10 cellular contexts compared by ENCODE assay signal in the genomic region with DNA sequence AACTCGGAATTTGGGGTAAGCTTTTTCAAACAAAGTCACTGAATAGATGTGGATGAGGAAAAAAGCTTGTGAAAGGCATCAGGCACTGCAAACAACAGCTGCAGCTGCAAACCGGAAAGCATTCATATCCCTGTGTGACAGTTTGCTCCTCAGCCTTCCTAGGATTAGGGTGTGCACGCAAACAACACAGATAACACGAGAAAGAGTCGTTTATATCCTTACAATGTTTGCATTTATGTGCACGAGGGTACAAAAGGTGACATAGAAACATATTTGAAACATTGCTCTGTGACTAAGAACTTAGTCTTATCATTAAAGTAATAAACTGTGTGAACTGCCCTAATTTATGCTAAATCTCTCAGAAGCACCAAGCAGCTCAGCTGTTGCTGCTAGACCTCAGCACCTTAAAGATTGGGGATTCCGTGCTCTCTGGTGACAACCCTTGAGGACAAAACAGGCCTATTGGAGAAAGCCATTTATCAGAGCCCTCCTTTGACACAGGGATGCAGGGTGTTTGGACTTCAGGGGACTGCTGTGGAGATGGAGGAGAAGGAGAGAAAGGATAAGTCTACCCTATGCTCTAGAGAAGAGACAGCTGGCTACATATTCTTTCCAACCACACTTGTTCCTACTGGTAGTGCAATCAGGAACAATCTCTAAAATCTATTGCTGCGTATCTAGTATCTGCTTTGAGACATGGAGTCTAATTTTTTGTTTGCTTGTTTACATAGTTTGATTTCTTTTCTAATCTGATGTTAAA.
DNase-seq lines count a peak whose midpoint lies in the region; ATAC-seq and TF ChIP-seq lines count a peak whose summit lies in the region.
"Had no signal": no experiment of that assay in that cellular context is flagged by ENCODE, and none has a peak within 500 bp of the region (broad histone marks: within the 10 kb centered on the region; RNA-seq: fewer than 3 reads in every experiment).

No MANE protein-coding gene starts in this region.

- H3K27ac Mint-ChIP-seq in osteocyte (ENCODE audit: unreplicated experiment), result no peak overlapping the region

- no peak overlapping the region for H3K4me3 ChIP-seq in HUES48 (ENCODE audit: low read depth, low read length)
- H3K4me3 ChIP-seq in gastroesophageal sphincter, result no peak overlapping the region
- no peak overlapping the region for H3K4me3 ChIP-seq in skeletal muscle cell (ENCODE audit: low read depth, low read length)

- no peak for TF ChIP-seq CTCF in gastroesophageal sphincter (IDR thresholded peaks at IDR 0.05)
- no peak for TF ChIP-seq CTCF in GM10248 (IDR thresholded peaks at IDR 0.05; ENCODE audit: control extremely low read depth, extremely low read depth, low read depth, missing control alignments)
- TF ChIP-seq CTCF in osteocyte (IDR thresholded peaks at IDR 0.05), result no peak

- CTCF ChIA-PET in GM10248 (lab: Yijun Ruan, JAX), result interaction anchor here (1.1 to 1.8 kb wide), 3 partner anchors 12 to 19 kb away, joined by 4 read pairs; no protein-coding TSS in a partner anchor

- H3K27me3 Mint-ChIP-seq in osteocyte (ENCODE audit: unreplicated experiment), result no peaks in the 10 kb centered on the region

- 20 to 53% methylated on average over 7 to 8 of the region's 8 CpGs for WGBS in gastroesophageal sphincter (ENCODE audit: low coverage in 1 of 2), 2 donors

- no peak overlapping the region for H3K9ac ChIP-seq in HUES48 (ENCODE audit: low read depth, low read length)

- H3K9me3 Mint-ChIP-seq in osteocyte (ENCODE audit: unreplicated experiment), result no peaks in the 10 kb centered on the region

- H3K4me3 Mint-ChIP-seq in osteocyte (ENCODE audit: unreplicated experiment), result no peak overlapping the region
- H3K4me3 Mint-ChIP-seq: activated T-cell treated with anti-CD3 and anti-CD28 coated beads, Interleukin-2, amount 50 U/mL, for 4 hours had no signal

- H3K27me3 ChIP-seq in HUES48 (ENCODE audit: control insufficient read depth, insufficient read depth, low read length) (no peaks in the 10 kb centered on the region), gastroesophageal sphincter (no peaks in the 10 kb centered on the region)

- ATAC-seq in gastroesophageal sphincter, result peak; percentile 33
- ATAC-seq: activated T-cell treated with anti-CD3 and anti-CD28 coated beads, Interleukin-2, amount 50 U/mL, for 4 hours had no signal

- no peak for TF ChIP-seq EP300 in gastroesophageal sphincter (IDR thresholded peaks at IDR 0.05)

- POLR2A ChIA-PET in GM10248 (lab: Yijun Ruan, JAX), result no interaction called here

- DNase-seq in NCI-H748 treated with DMSO at 0.1 percent for 48 hours (lab: John Stamatoyannopoulos, UW) (peak; percentile 57), skeletal muscle cell (ENCODE audit: low read depth) (peak; percentile 35), germinal center (ENCODE audit: low spot score) (no peak), GM10248 (ENCODE audit: extremely low spot score) (no peak), osteocyte (ENCODE audit: extremely low spot score, unreplicated experiment) (no peak)
- DNase-seq: activated T-cell treated with anti-CD3 and anti-CD28 coated beads, Interleukin-2, amount 50 U/mL, for 4 hours; central memory CD4-positive, alpha-beta T cell; EL had no signal

- peak overlapping the region; percentile 31 for H3K27ac ChIP-seq in HUES48 (ENCODE audit: low read depth, low read length)
- no peak overlapping the region for H3K27ac ChIP-seq in gastroesophageal sphincter

- H3K4me1 ChIP-seq in HUES48 (ENCODE audit: control insufficient read depth, insufficient read depth, low read length), result no peaks in the 10 kb centered on the region
- H3K4me1 ChIP-seq in gastroesophageal sphincter, result peaks cover 4 to 17% (median 9%) of the 10 kb centered on the region in 3 donors

- peaks cover 6% of the 10 kb centered on the region for H3K4me1 Mint-ChIP-seq in osteocyte (ENCODE audit: unreplicated experiment)

- TF ChIP-seq POLR2A in gastroesophageal sphincter (IDR thresholded peaks at IDR 0.05), result no peak

- H3K9me3 ChIP-seq in HUES48 (ENCODE audit: control insufficient read depth, insufficient read depth, low read length) (no peaks in the 10 kb centered on the region), gastroesophageal sphincter (no peaks in the 10 kb centered on the region)

- H3K36me3 ChIP-seq in HUES48 (ENCODE audit: control insufficient read depth, insufficient read depth, low read length) (no peaks in the 10 kb centered on the region), gastroesophageal sphincter (no peaks in the 10 kb centered on the region)

- H3K36me3 Mint-ChIP-seq in osteocyte (ENCODE audit: unreplicated experiment), result no peaks in the 10 kb centered on the region

Comparison
In these comparisons a context has a peak if more than half of its experiments do, and no peak if none do; other contexts are left out.
1. DNase-seq: peak in NCI-H748 treated with DMSO at 0.1 percent for 48 hours (single experiment) and skeletal muscle cell (single experiment); none in germinal center (single experiment), GM10248 (single experiment) and osteocyte (single experiment).